In genomic region chr1:215109171-215109570, GRCh38 we compare ENCODE assay signal across 6 cellular contexts.
"Had no signal": no experiment of that assay in that cellular context is flagged by ENCODE, and none has a peak within 500 bp of the region (broad histone marks: within the 10 kb centered on the region; RNA-seq: fewer than 3 reads in every experiment).

No MANE protein-coding gene starts in this region.

- DNase-seq: GM23248, GOT3, H7, H9, HCEC 1CT, HFFc6 had no signal
